In the genomic region with DNA sequence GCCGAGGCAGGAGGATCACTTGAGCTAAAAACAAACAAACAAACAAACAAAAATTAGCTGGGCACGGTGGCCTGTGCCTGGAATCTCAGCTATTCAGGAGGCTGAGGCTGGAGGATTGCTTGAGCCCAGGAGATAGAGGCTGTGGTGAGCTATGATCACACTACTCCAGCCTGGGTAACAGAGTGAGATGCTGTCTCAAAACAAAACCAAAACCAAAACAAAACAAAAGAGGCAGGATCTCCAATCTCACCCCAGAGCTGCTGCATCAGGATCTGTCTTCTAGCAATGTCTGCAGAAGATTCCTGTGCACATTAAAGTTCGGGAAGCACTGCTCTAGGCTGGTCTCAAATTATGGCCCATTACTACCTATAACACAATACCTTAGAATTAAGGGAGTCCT, we compare ENCODE assay signal across 24 cellular contexts. TPM values are rescaled to one million over a fixed set of nuclear protein-coding genes. Genes with fewer than 3 reads are reported as not detected.
DNase-seq lines count a peak whose midpoint lies in the region; ATAC-seq lines count a peak whose summit lies in the region.
"Had no signal": no experiment of that assay in that cellular context is flagged by ENCODE, and none has a peak within 500 bp of the region (broad histone marks: within the 10 kb centered on the region; RNA-seq: fewer than 3 reads in every experiment).

No MANE protein-coding gene starts in this region.

- no peak overlapping the region for H3K4me3 Mint-ChIP-seq in activated T-helper 17 cell treated with anti-CD3 and anti-CD28 coated beads, Interleukin-2, amount 50 U/mL, for 72 hours
- no peak overlapping the region for H3K4me3 Mint-ChIP-seq in immature natural killer cell
- H3K4me3 Mint-ChIP-seq: B cell, brain, memory B cell had no signal

- ATAC-seq in activated naive CD4-positive, alpha-beta T cell treated with anti-CD3 and anti-CD28 coated beads, Interleukin-2, amount 50 U/mL, for 72 hours: peak; percentile 50 to 67
- ATAC-seq in GM21619 (IDR thresholded peaks at IDR 0.05; ENCODE audit: unreplicated experiment): peak; percentile 77
- peak; percentile 66 for ATAC-seq in activated T-helper 17 cell treated with anti-CD3 and anti-CD28 coated beads, Interleukin-2, amount 50 U/mL, for 72 hours (replicated peaks)
- no peak for ATAC-seq in HG03432 (IDR thresholded peaks at IDR 0.05; ENCODE audit: unreplicated experiment)
- ATAC-seq in left colon: no peak
- ATAC-seq: heart left ventricle, upper lobe of right lung had no signal

- no peaks in the 10 kb centered on the region for H3K27me3 Mint-ChIP-seq in activated T-helper 17 cell treated with anti-CD3 and anti-CD28 coated beads, Interleukin-2, amount 50 U/mL, for 72 hours
- H3K27me3 Mint-ChIP-seq in immature natural killer cell (ENCODE audit: low read depth in 3 of 3): no peaks in the 10 kb centered on the region
- H3K27me3 Mint-ChIP-seq: B cell, brain, IgD-negative memory B cell, memory B cell had no signal

- H3K27ac Mint-ChIP-seq in activated naive CD4-positive, alpha-beta T cell treated with anti-CD3 and anti-CD28 coated beads, Interleukin-2, amount 50 U/mL, for 72 hours: peak overlapping the region in 1 of 2 donors; percentile 43
- no peak overlapping the region for H3K27ac Mint-ChIP-seq in activated T-helper 17 cell treated with anti-CD3 and anti-CD28 coated beads, Interleukin-2, amount 50 U/mL, for 72 hours
- H3K27ac Mint-ChIP-seq in immature natural killer cell: no peak overlapping the region
- H3K27ac Mint-ChIP-seq: B cell, brain, memory B cell had no signal

- no peak for DNase-seq in activated naive CD4-positive, alpha-beta T cell treated with anti-CD3 and anti-CD28 coated beads, Interleukin-2, amount 50 U/mL, for 72 hours (ENCODE audit: low spot score in 2 of 2)
- no peak for DNase-seq in activated naive CD4-positive, alpha-beta T cell treated with Interleukin-2 at 50 U/mL for 16 hours
- DNase-seq in left colon (no peak), immature natural killer cell (no peak), SHP77 treated with DMSO at 0.1 percent for 48 hours (lab: John Stamatoyannopoulos, UW) (no peak)
- DNase-seq: activated CD4-positive, alpha-beta T cell treated with anti-CD3 and anti-CD28 coated beads for 4 hours; activated CD8-positive, alpha-beta memory T cell treated with anti-CD3 and anti-CD28 coated beads, Interleukin-2, amount 50 U/mL, for 4 hours; DMS79; effector CD4-positive, alpha-beta T cell; erythroblast; heart left ventricle; NCI-H1105 treated with DMSO at 0.1 percent for 48 hours; NCI-H2029 treated with DMSO at 0.1 percent for 48 hours; NCI-H2227 treated with DMSO at 0.1 percent for 48 hours; RPMI8226; substantia nigra; upper lobe of right lung had no signal

- peaks cover 0 to 11% of the 10 kb centered on the region in 2 donors for H3K36me3 Mint-ChIP-seq in activated naive CD4-positive, alpha-beta T cell treated with anti-CD3 and anti-CD28 coated beads, Interleukin-2, amount 50 U/mL, for 72 hours
- no peaks in the 10 kb centered on the region for H3K36me3 Mint-ChIP-seq in activated T-helper 17 cell treated with anti-CD3 and anti-CD28 coated beads, Interleukin-2, amount 50 U/mL, for 72 hours (ENCODE audit: low read depth)
- peaks cover 0 to 13% (median 4%) of the 10 kb centered on the region in 3 donors for H3K36me3 Mint-ChIP-seq in immature natural killer cell
- H3K36me3 Mint-ChIP-seq: IgD-negative memory B cell had no signal

- intact Hi-C loops in left colon (cut with DNase I, micrococcal nuclease): no loop called here

- H3K4me1 Mint-ChIP-seq in activated T-helper 17 cell treated with anti-CD3 and anti-CD28 coated beads, Interleukin-2, amount 50 U/mL, for 72 hours: peaks cover 5% of the 10 kb centered on the region
- peaks cover 12 to 19% of the 10 kb centered on the region in 2 donors for H3K4me1 Mint-ChIP-seq in immature natural killer cell

- H3K9me3 Mint-ChIP-seq in activated naive CD4-positive, alpha-beta T cell treated with anti-CD3 and anti-CD28 coated beads, Interleukin-2, amount 50 U/mL, for 72 hours: no peaks in the 10 kb centered on the region
- H3K9me3 Mint-ChIP-seq in activated T-helper 17 cell treated with anti-CD3 and anti-CD28 coated beads, Interleukin-2, amount 50 U/mL, for 72 hours: no peaks in the 10 kb centered on the region
- no peaks in the 10 kb centered on the region for H3K9me3 Mint-ChIP-seq in immature natural killer cell
- H3K9me3 Mint-ChIP-seq: IgD-negative memory B cell, memory B cell had no signal

RNA-seq across cellular contexts. Expression of a gene that starts 43.1 kb away (rescaled TPM):
- 1 to 10 TPM; 3.2 to 5.8 TPM for total RNA-seq in activated naive CD4-positive, alpha-beta T cell treated with anti-CD3 and anti-CD28 coated beads, Interleukin-2, amount 50 U/mL, for 72 hours
- 1 to 10 TPM; 2.4 to 3.9 TPM for total RNA-seq in activated T-helper 17 cell treated with anti-CD3 and anti-CD28 coated beads, Interleukin-2, amount 50 U/mL, for 72 hours
- total RNA-seq in left colon: 100 to 1,000 TPM in 1 of 2 donors, 10 to 100 TPM in 1; 58.4 to 128 TPM
- 10 to 100 TPM; 11.6 to 14.5 (median 13.9) TPM for polyA plus RNA-seq in immature natural killer cell

Comparison
In these comparisons a context has a peak if more than half of its experiments do, and no peak if none do; other contexts are left out.
1. ATAC-seq: peak in activated naive CD4-positive, alpha-beta T cell treated with anti-CD3 and anti-CD28 coated beads, Interleukin-2, amount 50 U/mL, for 72 hours (2 of 2), GM21619 (single experiment) and activated T-helper 17 cell treated with anti-CD3 and anti-CD28 coated beads, Interleukin-2, amount 50 U/mL, for 72 hours (single experiment); none in HG03432 (single experiment) and left colon (single experiment).
2. RNA of a gene that starts 43.1 kb away (total RNA-seq): 58.4 to 128 TPM in left colon; 3.2 to 5.8 TPM in activated naive CD4-positive, alpha-beta T cell treated with anti-CD3 and anti-CD28 coated beads, Interleukin-2, amount 50 U/mL, for 72 hours and 2.4 to 3.9 TPM in activated T-helper 17 cell treated with anti-CD3 and anti-CD28 coated beads, Interleukin-2, amount 50 U/mL, for 72 hours; every median in the first group is over 4 times any median in the second.